Comparison of ENCODE assay signal across 1 cellular context in the genomic region with DNA sequence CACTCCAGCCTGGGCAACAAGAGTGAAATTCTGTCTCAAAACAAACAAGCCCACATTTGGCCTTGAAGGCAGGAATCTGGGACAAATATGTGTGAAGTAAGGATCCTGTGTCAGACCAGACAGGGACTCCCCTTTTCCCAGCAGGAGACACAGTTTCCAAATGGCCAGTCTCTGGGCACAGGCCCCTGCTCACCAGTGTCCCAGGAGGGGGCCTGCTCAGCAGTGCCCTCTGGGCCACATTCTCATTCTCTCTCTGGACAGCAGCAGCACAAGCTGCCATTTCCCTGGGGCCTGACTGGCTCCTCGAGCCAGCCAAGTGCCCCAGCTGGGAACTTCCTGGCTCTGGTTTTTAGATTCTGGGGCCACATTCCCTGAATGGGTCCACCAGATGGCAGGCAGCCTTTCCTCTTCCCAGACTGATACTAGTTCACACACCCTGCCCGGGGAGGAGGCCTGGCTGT.
TF ChIP-seq lines count a peak whose summit lies in the region.

No MANE protein-coding gene starts in this region.

TF ChIP-seq in GM23338, 12 proteins besides CTCF, POLR2A, EP300 and RAD21 (continued from another document):
- TF ChIP-seq ZNF462 (CRISPR knock-in tag; IDR thresholded peaks at IDR 0.05) (no peak), EZH2 (IDR thresholded peaks at IDR 0.05; ENCODE audit: low read depth, unreplicated experiment) (no peak), ZNF331 (CRISPR knock-in tag; IDR thresholded peaks at IDR 0.05; ENCODE audit: low read depth) (no peak), EZH2phosphoT487 (IDR thresholded peaks at IDR 0.05; ENCODE audit: unreplicated experiment) (no peak), ETS1 (IDR thresholded peaks at IDR 0.05) (no peak), ZNF114 (CRISPR knock-in tag; IDR thresholded peaks at IDR 0.05) (no peak), JUNB (IDR thresholded peaks at IDR 0.05; ENCODE audit: unreplicated experiment) (no peak), STAT1 (IDR thresholded peaks at IDR 0.05; ENCODE audit: unreplicated experiment) (no peak), POLR2AphosphoS5 (IDR thresholded peaks at IDR 0.05; ENCODE audit: low read depth) (no peak), NANOG (IDR thresholded peaks at IDR 0.05; ENCODE audit: borderline replicate concordance) (no peak), CREB1 (CRISPR knock-in tag; IDR thresholded peaks at IDR 0.05; ENCODE audit: low read depth) (no peak)
TF ChIP-seq in GM23338: peak in this region for 0.
